26 cellular contexts compared by ENCODE assay signal in genomic region chrX:43876680-43877079, GRCh38. TPM values are rescaled to one million over a fixed set of nuclear protein-coding genes. Genes with fewer than 3 reads are reported as not detected.
"Had no signal": no experiment of that assay in that cellular context is flagged by ENCODE, and none has a peak within 500 bp of the region (broad histone marks: within the 10 kb centered on the region; RNA-seq: fewer than 3 reads in every experiment).

No MANE protein-coding gene starts in this region.

- H3K9me3 ChIP-seq: left lung, lower lobe of right lung, pancreas, prostate gland, right lobe of liver, stomach, suprapubic skin, thoracic aorta, upper lobe of right lung had no signal

- H3K4me3 ChIP-seq: heart right ventricle, left lung, lower lobe of right lung, pancreas, prostate gland, right atrium auricular region, right lobe of liver, smooth muscle cell, stomach, suprapubic skin, thoracic aorta, tibial artery, upper lobe of right lung had no signal

- DNase-seq: heart right ventricle; hippocampal formation; kidney glomerular epithelial cell; left colon; left lung; lower lobe of right lung; mammary epithelial cell; mesenchymal stem cell; naive thymus-derived CD8-positive, alpha-beta T cell; nucleus accumbens; pancreas; posterior cingulate gyrus; right lobe of liver; stimulated activated CD4-positive, alpha-beta T cell treated with anti-CD3 and anti-CD28 coated beads, Interleukin-2, amount 100 ng/mL, for 24 hours; stimulated activated CD4-positive, alpha-beta T cell treated with anti-CD3 and anti-CD28 coated beads, Interleukin-4, amount 100 ng/mL, for 1 hour; stimulated activated naive B cell treated with anti-CD40 and anti-IgM and Interleukin-4, amounts not matched to agents 10 μg/mL and 1 μg/mL and 100 μg/mL, for 72 hours; stimulated activated naive CD8-positive, alpha-beta T cell treated with anti-CD3 and anti-CD28 coated beads, Interleukin-15, Interleukin-2, amounts not matched to agents 100 U/mL and 50 U/mL, for 24 hours; stomach; tibial artery; upper lobe of right lung had no signal

- H3K36me3 ChIP-seq: heart right ventricle, left lung, lower lobe of right lung, pancreas, prostate gland, right atrium auricular region, right lobe of liver, stomach, suprapubic skin, thoracic aorta, tibial artery, upper lobe of right lung had no signal

- H3K27ac ChIP-seq: heart right ventricle, left lung, lower lobe of right lung, pancreas, prostate gland, right atrium auricular region, stomach, suprapubic skin, thoracic aorta, tibial artery, upper lobe of right lung had no signal

- FAIRE-seq: pancreas, urothelium cell line had no signal

- H3K27me3 ChIP-seq: left lung, right atrium auricular region, stomach, suprapubic skin, tibial artery, upper lobe of right lung had no signal

- H3K4me1 ChIP-seq: left lung, lower lobe of right lung, pancreas, prostate gland, upper lobe of right lung had no signal

RNA-seq across cellular contexts. Expression of gene MAOB, which starts 5.6 kb away (rescaled TPM):
- total RNA-seq: naive thymus-derived CD8-positive, alpha-beta T cell; smooth muscle cell had no signal
- polyA plus RNA-seq: naive thymus-derived CD8-positive, alpha-beta T cell had no signal
